In genomic region chr6:56905378-56905777, GRCh38 we compare ENCODE assay signal across 20 cellular contexts.
"Had no signal": no experiment of that assay in that cellular context is flagged by ENCODE, and none has a peak within 500 bp of the region (broad histone marks: within the 10 kb centered on the region; RNA-seq: fewer than 3 reads in every experiment).

No MANE protein-coding gene starts in this region.

- H3K27me3 ChIP-seq: colonic mucosa, gastrocnemius medialis, heart left ventricle, hepatocyte, left lung had no signal

- H3K4me1 Mint-ChIP-seq: memory B cell had no signal

- H3K27ac ChIP-seq: colonic mucosa, esophagus squamous epithelium, gastrocnemius medialis, heart left ventricle, hepatocyte, left lung had no signal

- H3K36me3 Mint-ChIP-seq: memory B cell, mesothelial cell of epicardium, naive B cell had no signal

- H3K9me3 ChIP-seq: colonic mucosa, esophagus squamous epithelium, gastrocnemius medialis, heart left ventricle, left lung, mucosa of descending colon had no signal

- DNase-seq: colonic mucosa; cortex of kidney; effector CD8-positive, alpha-beta T cell; endodermal cell; esophagus squamous epithelium; gastrocnemius medialis; heart left ventricle; left lung; left ventricle myocardium superior; mammary epithelial cell; mucosa of descending colon; naive B cell had no signal

- H3K36me3 ChIP-seq: colonic mucosa, esophagus squamous epithelium, gastrocnemius medialis, heart left ventricle, left lung had no signal

- H3K9me3 Mint-ChIP-seq: dendritic cell treated with granulocyte-macrophage colony-stimulating factor and Interleukin-4, amounts not matched to agents 40 ng/mL and 50 ng/mL, for 4 days; effector memory CD8-positive, alpha-beta T cell; endodermal cell; memory B cell; mesothelial cell of epicardium; naive B cell had no signal

- H3K4me3 ChIP-seq: colonic mucosa, gastrocnemius medialis, hepatocyte, left lung, lung, mucosa of descending colon had no signal

- H3K27me3 Mint-ChIP-seq: dendritic cell treated with granulocyte-macrophage colony-stimulating factor and Interleukin-4, amounts not matched to agents 40 ng/mL and 50 ng/mL, for 4 days had no signal

- H3K4me1 ChIP-seq: colonic mucosa, left lung had no signal

- H2AFZ ChIP-seq: hepatocyte had no signal

- FAIRE-seq: endometrium, keratinocyte had no signal

- H3K79me2 ChIP-seq: hepatocyte had no signal

- H3K27ac Mint-ChIP-seq: dendritic cell treated with granulocyte-macrophage colony-stimulating factor and Interleukin-4, amounts not matched to agents 40 ng/mL and 50 ng/mL, for 4 days; effector memory CD8-positive, alpha-beta T cell; endodermal cell; memory B cell; mesothelial cell of epicardium; naive B cell had no signal

- H3K4me3 Mint-ChIP-seq: dendritic cell treated with granulocyte-macrophage colony-stimulating factor and Interleukin-4, amounts not matched to agents 40 ng/mL and 50 ng/mL, for 4 days; effector memory CD8-positive, alpha-beta T cell; endodermal cell; memory B cell; mesothelial cell of epicardium; naive B cell had no signal
